27 cellular contexts compared by ENCODE assay signal in genomic region chr7:19488056-19488455, GRCh38.
"Had no signal": no experiment of that assay in that cellular context is flagged by ENCODE, and none has a peak within 500 bp of the region (broad histone marks: within the 10 kb centered on the region; RNA-seq: fewer than 3 reads in every experiment).

No MANE protein-coding gene starts in this region.

- H3K27ac Mint-ChIP-seq: naive thymus-derived CD8-positive, alpha-beta T cell; nephron; type B pancreatic cell had no signal

- H3K4me1 Mint-ChIP-seq: naive thymus-derived CD8-positive, alpha-beta T cell; nephron had no signal

- DNase-seq: heart right ventricle; islet precursor cell; kidney glomerular epithelial cell; left cardiac atrium; lower lobe of right lung; mammary epithelial cell; mesenchymal stem cell; naive thymus-derived CD8-positive, alpha-beta T cell; occipital lobe; right lobe of liver; stimulated activated CD4-positive, alpha-beta T cell treated with anti-CD3 and anti-CD28 coated beads, Interleukin-1b, Interleukin-23, amount 100 ng/mL, for 48 hours; stimulated activated CD4-positive, alpha-beta T cell treated with anti-CD3 and anti-CD28 coated beads, Interleukin-2, amount 100 ng/mL, for 48 hours; stimulated activated CD4-positive, alpha-beta T cell treated with anti-CD3 and anti-CD28 coated beads, Interleukin-4, amount 100 ng/mL, for 4 hours; stimulated activated naive CD4-positive, alpha-beta T cell treated with Interleukin-2 at 50 U/mL for 16 hours; uterus had no signal

- H3K4me1 ChIP-seq: heart right ventricle, lower lobe of right lung, parathyroid adenoma, right atrium auricular region, right lobe of liver, suprapubic skin, tibial nerve, uterus had no signal

- H3K27ac ChIP-seq: heart right ventricle, hepatocyte, lower lobe of right lung, neutrophil, parathyroid adenoma, right atrium auricular region, right lobe of liver, suprapubic skin, thoracic aorta, tibial nerve, uterus had no signal

- H3K36me3 ChIP-seq: heart right ventricle, lower lobe of right lung, neutrophil, right atrium auricular region, right lobe of liver, suprapubic skin, thoracic aorta, tibial nerve, uterus had no signal

- H3K4me3 ChIP-seq: heart right ventricle, hepatocyte, lower lobe of right lung, right atrium auricular region, right lobe of liver, smooth muscle cell, suprapubic skin, thoracic aorta, tibial nerve, uterus had no signal

- H3K27me3 ChIP-seq: heart right ventricle, hepatocyte, neutrophil, right atrium auricular region, right lobe of liver, suprapubic skin, tibial nerve, uterus had no signal

- H3K4me3 Mint-ChIP-seq: naive thymus-derived CD8-positive, alpha-beta T cell; nephron; neural crest cell; type B pancreatic cell had no signal

- H3K9me3 Mint-ChIP-seq: type B pancreatic cell had no signal

- H3K9me3 ChIP-seq: lower lobe of right lung, neutrophil, right atrium auricular region, right lobe of liver, suprapubic skin, thoracic aorta, uterus had no signal

- H3K27me3 Mint-ChIP-seq: naive thymus-derived CD8-positive, alpha-beta T cell; type B pancreatic cell had no signal

- ATAC-seq: heart right ventricle; left cardiac atrium; left lobe of liver; naive thymus-derived CD8-positive, alpha-beta T cell had no signal

- H3K36me3 Mint-ChIP-seq: naive thymus-derived CD8-positive, alpha-beta T cell; type B pancreatic cell had no signal

- H3K9ac ChIP-seq: parathyroid adenoma had no signal
